ENCODE assay signal across 8 cellular contexts in genomic region chr1:23980006-23980724, GRCh38. TPM values are rescaled to one million over a fixed set of nuclear protein-coding genes. Genes with fewer than 3 reads are reported as not detected.
DNase-seq lines count a peak whose midpoint lies in the region; ATAC-seq, FAIRE-seq and TF ChIP-seq lines count a peak whose summit lies in the region.

SRSF10 (minus strand) TSS chr1:23980327; CDS start chr1:23980255, 72 bp downstream.

- ATAC-seq in GM18498 (IDR thresholded peaks at IDR 0.05; ENCODE audit: unreplicated experiment) (peak; percentile 92), HG02943 (IDR thresholded peaks at IDR 0.05; ENCODE audit: low read depth, unreplicated experiment) (peak; percentile 90), left ventricle myocardium superior (peak; percentile 98), psoas muscle (peak; percentile 98 to 99 (median 98))

- H3K9me3 ChIP-seq in psoas muscle, result no peaks in the 10 kb centered on the region

- H3K27me3 ChIP-seq in psoas muscle (ENCODE audit: insufficient read depth in 3 of 3, low read length in 2 of 3), result no peaks in the 10 kb centered on the region

- peaks cover 0 to 6% of the 10 kb centered on the region in 2 donors for H3K36me3 ChIP-seq in psoas muscle (ENCODE audit: insufficient read depth in 1 of 2, low read depth in 1 of 2)

- intact Hi-C loops in left ventricle myocardium superior (cut with micrococcal nuclease), result no loop called here
- intact Hi-C loops in psoas muscle (cut with DNase I), result no loop called here

- peak within 1 kb of the TSS; percentile 88 for H3K4me3 ChIP-seq in psoas muscle

- H3K4me1 ChIP-seq in psoas muscle, result peaks cover 36% of the 10 kb centered on the region

- peak; percentile 69 for FAIRE-seq in urothelium cell line (lab: Jason Lieb, UNC)

- DNase-seq in NCI-H187 (lab: John Stamatoyannopoulos, UW) (peak; percentile 94 to 95), T-helper 2 cell (peak; percentile 91 to 100 (median 96)), left ventricle myocardium superior (peak; percentile 98), psoas muscle (peak; percentile 97 to 99), urothelium cell line (ENCODE audit: low spot score) (peak; percentile 97)

- peak within 1 kb of the TSS; percentile 93 for H3K27ac ChIP-seq in angular gyrus (ENCODE audit: low read depth, low read length)
- H3K27ac ChIP-seq in psoas muscle, result peak within 1 kb of the TSS; percentile 97

- WGBS in psoas muscle, 3 donors, result 0% methylated on average over 46 to 67 of the region's 67 CpGs

- peak; percentile 34 for TF ChIP-seq CTCF in psoas muscle (IDR thresholded peaks at IDR 0.05)

RNA-seq across cellular contexts. Expression of gene SRSF10, which starts in this region (rescaled TPM):
- total RNA-seq in left ventricle myocardium superior, result 57.6 TPM
- total RNA-seq in psoas muscle, result 10 to 100 TPM; 29.5 to 54.0 (median 46.7) TPM
- polyA plus RNA-seq in psoas muscle, result 10 to 100 TPM; 28.8 to 56.6 (median 42.0) TPM

Comparison
In these comparisons a context has a peak if more than half of its experiments do, and no peak if none do; other contexts are left out.
1. Peak in every context shown above with its lines: DNase-seq, ATAC-seq, H3K4me3 ChIP-seq and H3K27ac ChIP-seq.